8 cellular contexts compared by ENCODE assay signal in the genomic region with DNA sequence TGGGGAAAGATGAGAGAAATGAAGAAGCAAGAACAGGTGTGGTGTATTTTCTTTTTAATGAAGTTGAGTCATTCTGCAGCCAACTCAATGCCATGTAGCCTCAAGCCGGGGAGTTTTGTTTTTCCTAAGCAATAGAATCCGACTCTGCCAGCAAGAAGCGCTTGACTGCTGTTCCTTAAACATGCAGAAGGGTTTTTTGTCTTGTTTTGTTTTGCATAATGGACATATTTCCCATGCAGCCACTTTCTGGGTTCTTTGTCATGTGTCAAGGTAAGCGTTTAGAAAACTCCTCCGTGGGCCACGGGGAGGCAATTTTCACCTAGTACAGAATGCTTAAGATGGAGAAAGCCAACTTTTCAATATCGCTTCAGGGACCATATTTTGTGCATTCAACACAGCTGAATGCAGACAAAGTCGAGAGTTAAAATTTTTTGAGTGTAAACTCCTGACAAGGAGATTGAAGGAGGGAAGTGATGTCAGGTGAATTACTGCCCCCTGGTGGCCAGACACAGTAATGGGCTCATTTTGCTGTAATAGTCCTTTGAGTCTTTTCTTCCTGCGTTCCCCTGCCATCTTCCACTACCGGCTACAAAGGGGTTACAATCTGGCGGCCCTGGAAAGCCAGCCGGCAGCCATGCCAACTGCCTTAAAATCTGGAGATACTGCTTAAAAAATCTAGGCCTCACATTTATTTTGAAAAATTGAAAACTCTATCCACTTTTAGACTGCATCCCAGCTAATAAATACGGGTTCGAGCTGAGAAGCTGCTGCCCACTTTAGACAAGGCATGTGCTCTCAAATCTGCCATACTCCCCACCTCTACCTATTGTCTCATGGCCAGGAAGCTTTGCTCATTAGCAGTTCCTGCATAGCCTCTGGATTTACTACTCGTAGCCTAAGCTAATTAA. TPM values are rescaled to one million over a fixed set of nuclear protein-coding genes. Genes with fewer than 3 reads are reported as not detected.
DNase-seq lines count a peak whose midpoint lies in the region; ATAC-seq and TF ChIP-seq lines count a peak whose summit lies in the region.

No MANE protein-coding gene starts in this region.

- CTCF ChIA-PET in HEK293 (lab: Yijun Ruan, JAX), result interaction anchor here (0.6 to 2.1 kb wide), 27 partner anchors 10 to 1463 kb away, joined by 3 to 11 read pairs (median 4); no protein-coding TSS in a partner anchor

- H2AK5ac ChIP-seq in mesendoderm (ENCODE audit: low read length), result no peak overlapping the region

- no peak for ATAC-seq in GM21526 (IDR thresholded peaks at IDR 0.05; ENCODE audit: low FRiP score, unreplicated experiment)

- H4K5ac ChIP-seq in mesendoderm (ENCODE audit: low read length), result peak overlapping the region; percentile 64

- H3K23ac ChIP-seq in mesendoderm (ENCODE audit: low read length), result no peak overlapping the region

- no peak overlapping the region for H2BK15ac ChIP-seq in mesendoderm (replicated peaks; ENCODE audit: low read depth)

- H4K8ac ChIP-seq in mesendoderm (ENCODE audit: low read depth, low read length), result no peak overlapping the region

- no peak overlapping the region for H3K18ac ChIP-seq in mesendoderm (ENCODE audit: low read length)

- H3K9ac ChIP-seq in mesendoderm (ENCODE audit: low read length), result peak overlapping the region; percentile 18

- H3K56ac ChIP-seq in mesendoderm (ENCODE audit: low read length), result peak overlapping the region; percentile 71

- H3K4ac ChIP-seq in mesendoderm (ENCODE audit: low read depth, low read length), result no peak overlapping the region

- H3K4me3 ChIP-seq in HEK293 (ENCODE audit: low read depth, low read length) (no peak overlapping the region), mesendoderm (ENCODE audit: low read length) (no peak overlapping the region)

- H2BK5ac ChIP-seq in mesendoderm (ENCODE audit: low read length), result no peak overlapping the region

- TF ChIP-seq CTCF in HEK293 (tag by site-specific recombination; IDR thresholded peaks at IDR 0.05), result peak; percentile 64

- H3K4me1 ChIP-seq in HEK293 (ENCODE audit: control insufficient read depth, insufficient read depth, low read length) (no peaks in the 10 kb centered on the region), mesendoderm (ENCODE audit: control insufficient read depth, low read depth, low read length) (no peaks in the 10 kb centered on the region)

- H3K36me3 ChIP-seq in HEK293 (ENCODE audit: control insufficient read depth in 2 of 2, insufficient read depth in 1 of 2, low read length in 2 of 2) (peaks cover 0 to 4% of the 10 kb centered on the region in 2 experiments; a peak in 1 of 3 replicates), mesendoderm (ENCODE audit: control insufficient read depth, insufficient read depth, low read length) (no peaks in the 10 kb centered on the region)

- DNase-seq in COLO829 (ENCODE audit: low spot score), result peak; percentile 78
- DNase-seq in NCI-H446 treated with DMSO at 0.1 percent for 48 hours (lab: John Stamatoyannopoulos, UW), result peak; percentile 53
- DNase-seq in activated CD4-positive, alpha-beta T cell treated with anti-CD3 and anti-CD28 coated beads, Interleukin-2, amount 50 U/mL, for 48 hours, result peak; percentile 75 to 83
- DNase-seq in ecto neural progenitor cell (ENCODE audit: low spot score), result peak; percentile 89
- peak; percentile 83 for DNase-seq in mesendoderm
- peak; percentile 38 to 57 for DNase-seq in stimulated activated CD8-positive, alpha-beta memory T cell treated with anti-CD3 and anti-CD28 coated beads, Interleukin-15, amount 100 ng/mL, for 4 hours (ENCODE audit: low read depth in 2 of 2)

- H2BK120ac ChIP-seq in mesendoderm (ENCODE audit: low read depth, low read length), result no peak overlapping the region

- POLR2A ChIA-PET in HEK293 (lab: Yijun Ruan, JAX), result interaction anchor here (0.7 kb wide), 1 partner anchor 29 kb away, joined by 6 read pairs; no protein-coding TSS in a partner anchor

- H3K27ac ChIP-seq in HEK293 (ENCODE audit: extremely low read depth, low read depth, low read length), result no peak overlapping the region
- no peak overlapping the region for H3K27ac ChIP-seq in mesendoderm (ENCODE audit: low read depth, low read length)

- WGBS in mesendoderm (ENCODE audit: extremely low coverage, insufficient coverage, low lambda C conversion rate), result no CpG with 5 or more reads among the region's 15 CpGs

- H3K79me1 ChIP-seq in mesendoderm (ENCODE audit: low read length), result peaks cover 3% of the 10 kb centered on the region

- H3K27me3 ChIP-seq in mesendoderm (ENCODE audit: insufficient read depth, low read length, poor library complexity), result no peaks in the 10 kb centered on the region

- H3K79me2 ChIP-seq in mesendoderm (ENCODE audit: control insufficient read depth, insufficient read depth, low read length), result no peaks in the 10 kb centered on the region

- no peaks in the 10 kb centered on the region for H3K9me3 ChIP-seq in HEK293 (ENCODE audit: control insufficient read depth, insufficient read depth, low read depth, low read length)

- H3K4me2 ChIP-seq in mesendoderm (ENCODE audit: low read length), result no peak overlapping the region

TF ChIP-seq in HEK293, 187 proteins besides CTCF, POLR2A, EP300 and RAD21:
- TF ChIP-seq, protein P1, sequence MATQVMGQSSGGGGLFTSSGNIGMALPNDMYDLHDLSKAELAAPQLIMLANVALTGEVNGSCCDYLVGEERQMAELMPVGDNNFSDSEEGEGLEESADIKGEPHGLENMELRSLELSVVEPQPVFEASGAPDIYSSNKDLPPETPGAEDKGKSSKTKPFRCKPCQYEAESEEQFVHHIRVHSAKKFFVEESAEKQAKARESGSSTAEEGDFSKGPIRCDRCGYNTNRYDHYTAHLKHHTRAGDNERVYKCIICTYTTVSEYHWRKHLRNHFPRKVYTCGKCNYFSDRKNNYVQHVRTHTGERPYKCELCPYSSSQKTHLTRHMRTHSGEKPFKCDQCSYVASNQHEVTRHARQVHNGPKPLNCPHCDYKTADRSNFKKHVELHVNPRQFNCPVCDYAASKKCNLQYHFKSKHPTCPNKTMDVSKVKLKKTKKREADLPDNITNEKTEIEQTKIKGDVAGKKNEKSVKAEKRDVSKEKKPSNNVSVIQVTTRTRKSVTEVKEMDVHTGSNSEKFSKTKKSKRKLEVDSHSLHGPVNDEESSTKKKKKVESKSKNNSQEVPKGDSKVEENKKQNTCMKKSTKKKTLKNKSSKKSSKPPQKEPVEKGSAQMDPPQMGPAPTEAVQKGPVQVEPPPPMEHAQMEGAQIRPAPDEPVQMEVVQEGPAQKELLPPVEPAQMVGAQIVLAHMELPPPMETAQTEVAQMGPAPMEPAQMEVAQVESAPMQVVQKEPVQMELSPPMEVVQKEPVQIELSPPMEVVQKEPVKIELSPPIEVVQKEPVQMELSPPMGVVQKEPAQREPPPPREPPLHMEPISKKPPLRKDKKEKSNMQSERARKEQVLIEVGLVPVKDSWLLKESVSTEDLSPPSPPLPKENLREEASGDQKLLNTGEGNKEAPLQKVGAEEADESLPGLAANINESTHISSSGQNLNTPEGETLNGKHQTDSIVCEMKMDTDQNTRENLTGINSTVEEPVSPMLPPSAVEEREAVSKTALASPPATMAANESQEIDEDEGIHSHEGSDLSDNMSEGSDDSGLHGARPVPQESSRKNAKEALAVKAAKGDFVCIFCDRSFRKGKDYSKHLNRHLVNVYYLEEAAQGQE (tag by site-specific recombination; IDR thresholded peaks at IDR 0.05), result no peak
- TF ChIP-seq ZNF266 (tag by site-specific recombination; IDR thresholded peaks at IDR 0.05; ENCODE audit: low read depth) (no peak), ZNF654 (tag by site-specific recombination; IDR thresholded peaks at IDR 0.05; ENCODE audit: low read depth) (peak; percentile 82), ZNF785 (tag by site-specific recombination; IDR thresholded peaks at IDR 0.05) (no peak), ZBTB17 (tag by site-specific recombination; IDR thresholded peaks at IDR 0.05) (0 out of 2 replicates have a peak, but pooled peaks have one; percentile 20), ZNF366 (tag by site-specific recombination; conservative IDR thresholded peaks at IDR 0.05) (peak; percentile 44; the same call in 1 of the 2 replicates), TCF7L2 (IDR thresholded peaks at IDR 0.05; ENCODE audit: borderline replicate concordance, low read depth, low read length) (no peak)
- TF ChIP-seq, protein P2, sequence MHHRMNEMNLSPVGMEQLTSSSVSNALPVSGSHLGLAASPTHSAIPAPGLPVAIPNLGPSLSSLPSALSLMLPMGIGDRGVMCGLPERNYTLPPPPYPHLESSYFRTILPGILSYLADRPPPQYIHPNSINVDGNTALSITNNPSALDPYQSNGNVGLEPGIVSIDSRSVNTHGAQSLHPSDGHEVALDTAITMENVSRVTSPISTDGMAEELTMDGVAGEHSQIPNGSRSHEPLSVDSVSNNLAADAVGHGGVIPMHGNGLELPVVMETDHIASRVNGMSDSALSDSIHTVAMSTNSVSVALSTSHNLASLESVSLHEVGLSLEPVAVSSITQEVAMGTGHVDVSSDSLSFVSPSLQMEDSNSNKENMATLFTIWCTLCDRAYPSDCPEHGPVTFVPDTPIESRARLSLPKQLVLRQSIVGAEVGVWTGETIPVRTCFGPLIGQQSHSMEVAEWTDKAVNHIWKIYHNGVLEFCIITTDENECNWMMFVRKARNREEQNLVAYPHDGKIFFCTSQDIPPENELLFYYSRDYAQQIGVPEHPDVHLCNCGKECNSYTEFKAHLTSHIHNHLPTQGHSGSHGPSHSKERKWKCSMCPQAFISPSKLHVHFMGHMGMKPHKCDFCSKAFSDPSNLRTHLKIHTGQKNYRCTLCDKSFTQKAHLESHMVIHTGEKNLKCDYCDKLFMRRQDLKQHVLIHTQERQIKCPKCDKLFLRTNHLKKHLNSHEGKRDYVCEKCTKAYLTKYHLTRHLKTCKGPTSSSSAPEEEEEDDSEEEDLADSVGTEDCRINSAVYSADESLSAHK (tag by site-specific recombination; IDR thresholded peaks at IDR 0.05), result no peak

RNA-seq across cellular contexts. Expression of a gene that starts 3.2 kb away (rescaled TPM):
- 2.1 TPM for polyA plus RNA-seq in mesendoderm (2013, experiment 1 of 2)
- polyA plus RNA-seq in mesendoderm (2013, experiment 2 of 2), result 2.2 TPM

RNA-seq across cellular contexts. Expression of a gene that starts 49.1 kb away (rescaled TPM):
- 44.4 TPM for polyA plus RNA-seq in mesendoderm (2013, experiment 1 of 2)
- 44.8 TPM for polyA plus RNA-seq in mesendoderm (2013, experiment 2 of 2)

RNA-seq across cellular contexts. Expression of a gene that starts 50.5 kb away (rescaled TPM):
- 67.0 TPM for polyA plus RNA-seq in mesendoderm (2013, experiment 1 of 2)
- 63.2 TPM for polyA plus RNA-seq in mesendoderm (2013, experiment 2 of 2)
